In the genomic region with DNA sequence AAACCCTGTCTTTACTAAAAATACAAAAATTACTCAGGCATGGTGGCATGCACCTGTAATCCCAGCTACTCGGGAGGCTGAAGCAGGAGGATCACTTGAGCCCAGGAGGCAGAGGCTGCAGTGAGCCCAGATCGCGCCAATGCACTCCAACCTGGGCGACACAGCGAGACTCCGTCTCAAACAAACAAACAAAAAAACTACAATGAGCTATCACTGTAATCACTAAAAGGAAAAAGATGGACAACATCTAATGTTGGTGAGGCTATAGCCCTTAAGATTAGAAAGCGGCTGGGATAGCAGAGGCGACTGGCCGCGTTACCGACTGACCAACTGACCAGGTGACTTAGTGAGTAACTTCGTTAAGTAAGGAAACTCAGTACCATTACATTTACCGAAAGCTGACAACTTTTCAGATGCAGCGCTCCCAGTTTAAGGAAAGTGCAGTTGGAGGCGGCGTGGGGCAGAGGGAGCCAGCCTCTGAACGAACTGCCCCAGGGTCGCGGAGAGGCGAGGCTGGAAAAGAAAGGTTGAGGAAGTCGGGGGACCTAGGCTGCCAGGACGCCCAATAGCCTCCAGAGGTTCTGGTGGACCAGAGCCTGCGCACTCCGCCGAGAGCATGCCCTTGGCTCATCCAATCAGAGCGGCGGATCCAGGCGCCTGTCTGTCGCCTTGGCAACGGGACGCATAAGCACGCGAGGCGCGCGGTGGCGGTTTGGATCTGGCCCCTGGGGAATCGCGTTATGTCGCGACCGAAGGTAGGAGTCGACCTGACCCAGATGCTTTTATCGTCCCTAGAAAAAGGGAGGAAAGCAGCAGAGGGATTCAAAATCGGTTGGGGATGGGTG, we compare ENCODE assay signal across 8 cellular contexts. TPM values are rescaled to one million over a fixed set of nuclear protein-coding genes. Genes with fewer than 3 reads are reported as not detected.
DNase-seq lines count a peak whose midpoint lies in the region; ATAC-seq lines count a peak whose summit lies in the region.

No MANE protein-coding gene starts in this region.

- DNase-seq in D341Med (ENCODE audit: low spot score), result peak; percentile 96
- DNase-seq in HuH-7.5 (ENCODE audit: low spot score), result peak; percentile 98
- peak; percentile 91 for DNase-seq in OCI-M1 (lab: John Stamatoyannopoulos, UW)
- peak; percentile 73 for DNase-seq in activated T-cell treated with anti-CD3 and anti-CD28 coated beads, Interleukin-2, amount 50 U/mL, for 1 hour
- peak; percentile 78 for DNase-seq in stimulated activated CD8-positive, alpha-beta memory T cell treated with anti-CD3 and anti-CD28 coated beads, Interleukin-4, amount 100 ng/mL, for 24 hours (ENCODE audit: low read depth)

- H3K9ac ChIP-seq in mucosa of rectum (ENCODE audit: low read depth in 1 of 2, low read length in 2 of 2), result peak overlapping the region; percentile 57 to 60

- no peaks in the 10 kb centered on the region for H3K4me1 ChIP-seq in mucosa of rectum (ENCODE audit: control insufficient read depth in 2 of 2, insufficient read depth in 2 of 2, low read length in 2 of 2)

- peak overlapping the region; percentile 80 to 81 for H3K4me3 ChIP-seq in mucosa of rectum (ENCODE audit: low read length in 2 of 2)

- H3K9me3 ChIP-seq in mucosa of rectum (ENCODE audit: control insufficient read depth in 2 of 2, low read length in 2 of 2), result no peaks in the 10 kb centered on the region

- H3K27me3 ChIP-seq in mucosa of rectum (ENCODE audit: control insufficient read depth in 2 of 2, insufficient read depth in 2 of 2, low read length in 2 of 2), result peaks cover 0 to 5% of the 10 kb centered on the region in 2 donors

- no peaks in the 10 kb centered on the region for H3K36me3 ChIP-seq in mucosa of rectum (ENCODE audit: control insufficient read depth in 2 of 2, insufficient read depth in 2 of 2, low read length in 2 of 2)

- H3K27ac ChIP-seq in mucosa of rectum (ENCODE audit: low read depth in 2 of 2, low read length in 2 of 2), result peak overlapping the region; percentile 45 to 64

- ATAC-seq in GM21526 (IDR thresholded peaks at IDR 0.05; ENCODE audit: low FRiP score, unreplicated experiment) (peak; percentile 82), esophagus mucosa (peak; percentile 96)

RNA-seq across cellular contexts. Expression of gene TTLL9, which starts 8.9 kb away (rescaled TPM):
- 0.16 TPM for total RNA-seq in esophagus mucosa

RNA-seq across cellular contexts. Expression of gene DUSP15, which starts 9.0 kb away (rescaled TPM):
- 0.64 TPM for total RNA-seq in esophagus mucosa

RNA-seq across cellular contexts. Expression of gene FOXS1, which starts 34.0 kb away (rescaled TPM):
- total RNA-seq in esophagus mucosa, result 0.40 TPM

Comparison
In these comparisons a context has a peak if more than half of its experiments do, and no peak if none do; other contexts are left out.
1. Peak in every context shown above with its lines: DNase-seq, ATAC-seq, H3K4me3 ChIP-seq and H3K27ac ChIP-seq.